Comparison of ENCODE assay signal across 28 cellular contexts in genomic region chr15:83762367-83762766, GRCh38.
"Had no signal": no experiment of that assay in that cellular context is flagged by ENCODE, and none has a peak within 500 bp of the region (broad histone marks: within the 10 kb centered on the region; RNA-seq: fewer than 3 reads in every experiment).

No MANE protein-coding gene starts in this region.

- H3K4me1 ChIP-seq: breast epithelium, testis had no signal

- H3K27me3 Mint-ChIP-seq: activated CD8-positive, alpha-beta memory T cell treated with anti-CD3 and anti-CD28 coated beads, Interleukin-2, amount 10 ng/mL, durations not matched to agents 7 days and 5 days; progenitor cell of endocrine pancreas had no signal

- H3K36me3 ChIP-seq: breast epithelium, gastroesophageal sphincter, neutrophil, ovary, transverse colon had no signal

- ATAC-seq: activated CD8-positive, alpha-beta memory T cell treated with anti-CD3 and anti-CD28 coated beads, Interleukin-2, amount 10 ng/mL, durations not matched to agents 7 days and 5 days; activated CD8-positive, alpha-beta T cell treated with anti-CD3 and anti-CD28 coated beads, Interleukin-2, amount 10 ng/mL, durations not matched to agents 7 days and 5 days; activated naive CD8-positive, alpha-beta T cell treated with anti-CD3 and anti-CD28 coated beads, Interleukin-2, amount 50 U/mL, for 24 hours; gastroesophageal sphincter; left colon; sciatic nerve; stimulated activated naive CD8-positive, alpha-beta T cell treated with anti-CD3 and anti-CD28 coated beads, Interleukin-15, Interleukin-2, amounts not matched to agents 100 U/mL and 50 U/mL, for 24 hours had no signal

- H3K36me3 Mint-ChIP-seq: activated CD8-positive, alpha-beta memory T cell treated with anti-CD3 and anti-CD28 coated beads, Interleukin-2, amount 10 ng/mL, durations not matched to agents 7 days and 5 days; activated naive CD4-positive, alpha-beta T cell treated with anti-CD3 and anti-CD28 coated beads, Interleukin-2, amount 50 U/mL, for 24 hours; immature natural killer cell had no signal

- H3K27ac Mint-ChIP-seq: activated CD8-positive, alpha-beta memory T cell treated with anti-CD3 and anti-CD28 coated beads, Interleukin-2, amount 10 ng/mL, durations not matched to agents 7 days and 5 days; activated CD8-positive, alpha-beta T cell treated with anti-CD3 and anti-CD28 coated beads, Interleukin-2, amount 10 ng/mL, durations not matched to agents 7 days and 5 days; activated naive CD4-positive, alpha-beta T cell treated with anti-CD3 and anti-CD28 coated beads, Interleukin-2, amount 50 U/mL, for 24 hours; activated naive CD8-positive, alpha-beta T cell treated with anti-CD3 and anti-CD28 coated beads, Interleukin-2, amount 50 U/mL, for 24 hours; activated T-helper 2 cell treated with anti-CD3 and anti-CD28 coated beads, Interferon-gamma antibody, Interleukin-2, Interleukin-4, amounts not matched to agents 10 μg/mL and 5 μg/mL and 100 μg/mL, durations not matched to agents 14 hours and 24 hours and 36 hours; immature natural killer cell; nephron; progenitor cell of endocrine pancreas had no signal

- H3K9me3 ChIP-seq: neutrophil, testis, transverse colon had no signal

- DNase-seq: activated CD4-positive, alpha-beta T cell treated with anti-CD3 and anti-CD28 coated beads, Interleukin-2, amount 50 U/mL, for 1 hour; activated CD8-positive, alpha-beta memory T cell treated with anti-CD3 and anti-CD28 coated beads, Interleukin-2, amount 10 ng/mL, durations not matched to agents 7 days and 5 days; activated CD8-positive, alpha-beta T cell treated with anti-CD3 and anti-CD28 coated beads, Interleukin-2, amount 10 ng/mL, durations not matched to agents 7 days and 5 days; activated naive CD8-positive, alpha-beta T cell treated with anti-CD3 and anti-CD28 coated beads, Interleukin-2, amount 50 U/mL, for 24 hours; activated T-cell treated with anti-CD3 and anti-CD28 coated beads, Interleukin-2, amount 50 U/mL, for 48 hours; amygdala; central memory CD4-positive, alpha-beta T cell; hippocampal formation; immature natural killer cell; kidney; left colon; mammary epithelial cell; ovary; stimulated activated CD4-positive, alpha-beta T cell treated with anti-CD3 and anti-CD28 coated beads, Interleukin-12 subunit alpha, Interleukin-12 subunit beta, amount 100 ng/mL, for 4 hours; stimulated activated CD4-positive, alpha-beta T cell treated with anti-CD3 and anti-CD28 coated beads, Interleukin-4, amount 100 ng/mL, for 1 hour; stimulated activated naive CD8-positive, alpha-beta T cell treated with anti-CD3 and anti-CD28 coated beads, Interleukin-15, Interleukin-2, amounts not matched to agents 100 U/mL and 50 U/mL, for 24 hours; testis; transverse colon had no signal

- H3K27me3 ChIP-seq: breast epithelium, gastroesophageal sphincter, neutrophil, ovary, testis, transverse colon had no signal

- H3K4me3 Mint-ChIP-seq: activated CD8-positive, alpha-beta memory T cell treated with anti-CD3 and anti-CD28 coated beads, Interleukin-2, amount 10 ng/mL, durations not matched to agents 7 days and 5 days; activated CD8-positive, alpha-beta T cell treated with anti-CD3 and anti-CD28 coated beads, Interleukin-2, amount 10 ng/mL, durations not matched to agents 7 days and 5 days; activated naive CD4-positive, alpha-beta T cell treated with anti-CD3 and anti-CD28 coated beads, Interleukin-2, amount 50 U/mL, for 24 hours; activated naive CD8-positive, alpha-beta T cell treated with anti-CD3 and anti-CD28 coated beads, Interleukin-2, amount 50 U/mL, for 24 hours; immature natural killer cell; nephron had no signal

- H3K27ac ChIP-seq: breast epithelium, gastroesophageal sphincter, neutrophil, ovary, skin epidermis, testis, transverse colon had no signal

- FAIRE-seq: endothelial cell of umbilical vein, kidney had no signal

- H3K4me1 Mint-ChIP-seq: activated CD8-positive, alpha-beta memory T cell treated with anti-CD3 and anti-CD28 coated beads, Interleukin-2, amount 10 ng/mL, durations not matched to agents 7 days and 5 days; activated naive CD4-positive, alpha-beta T cell treated with anti-CD3 and anti-CD28 coated beads, Interleukin-2, amount 50 U/mL, for 24 hours; activated naive CD8-positive, alpha-beta T cell treated with anti-CD3 and anti-CD28 coated beads, Interleukin-2, amount 50 U/mL, for 24 hours; immature natural killer cell had no signal

- H3K4me3 ChIP-seq: breast epithelium, gastroesophageal sphincter, ovary, skin epidermis, testis, transverse colon had no signal
